ENCODE assay signal across 19 cellular contexts in genomic region chr7:24715171-24715570, GRCh38. TPM values are rescaled to one million over a fixed set of nuclear protein-coding genes. Genes with fewer than 3 reads are reported as not detected.
A peak's percentile ranks its signal among the peaks of the same experiment; 100 is the strongest.
DNase-seq lines count a peak whose midpoint lies in the region; ATAC-seq and TF ChIP-seq lines count a peak whose summit lies in the region.
"Had no signal": no experiment of that assay in that cellular context is flagged by ENCODE, and none has a peak within 500 bp of the region (broad histone marks: within the 10 kb centered on the region; RNA-seq: fewer than 3 reads in every experiment).

No MANE protein-coding gene starts in this region.

- TF ChIP-seq CTCF in endothelial cell (IDR thresholded peaks at IDR 0.05; ENCODE audit: unreplicated experiment), result no peak

- peak; percentile 2 for ATAC-seq in GM19025 (IDR thresholded peaks at IDR 0.05; ENCODE audit: low read depth, unreplicated experiment)
- ATAC-seq in GM21786 (IDR thresholded peaks at IDR 0.05; ENCODE audit: unreplicated experiment), result peak; percentile 1
- peak; percentile 8 for ATAC-seq in HG03432 (IDR thresholded peaks at IDR 0.05; ENCODE audit: unreplicated experiment)
- ATAC-seq in HG03175 (IDR thresholded peaks at IDR 0.05; ENCODE audit: unreplicated experiment), result no peak

- peak overlapping the region; percentile 5 for H3K4me3 Mint-ChIP-seq in endothelial cell (ENCODE audit: unreplicated experiment)
- H3K4me3 Mint-ChIP-seq: natural killer cell treated with Interleukin-12 subunit alpha and Interleukin-12 subunit beta and Interleukin-15 and Interleukin-18, amount 100 ng/mL, for 72 hours had no signal

- no peak overlapping the region for H3K27ac Mint-ChIP-seq in endothelial cell (ENCODE audit: unreplicated experiment)
- H3K27ac Mint-ChIP-seq: natural killer cell treated with Interleukin-12 subunit alpha and Interleukin-12 subunit beta and Interleukin-15 and Interleukin-18, amount 100 ng/mL, for 72 hours had no signal

- DNase-seq in endothelial cell (ENCODE audit: low spot score), result no peak
- DNase-seq in MV-4-11 (lab: John Stamatoyannopoulos, UW), result no peak
- no peak for DNase-seq in kidney tubule cell (ENCODE audit: low spot score)
- no peak for DNase-seq in NCI-H526 treated with DMSO at 0.1 percent for 48 hours (lab: John Stamatoyannopoulos, UW)
- DNase-seq: activated CD4-positive, CD25-positive, alpha-beta regulatory T cell treated with anti-CD3 and anti-CD28 coated beads, Interleukin-2, amount 50 U/mL, for 72 hours; activated gamma-delta T cell; cerebellar nuclear complex; effector memory CD4-positive, alpha-beta T cell; mammary epithelial cell; MG63; NCI-H2081 treated with DMSO at 0.1 percent for 48 hours; NCI-H524 treated with DMSO at 0.1 percent for 48 hours; T1000; tibial artery had no signal

- peaks cover 9% of the 10 kb centered on the region for H3K27me3 Mint-ChIP-seq in endothelial cell (ENCODE audit: unreplicated experiment)

- no peaks in the 10 kb centered on the region for H3K36me3 Mint-ChIP-seq in endothelial cell (ENCODE audit: low read depth, unreplicated experiment)
- H3K36me3 Mint-ChIP-seq: natural killer cell treated with Interleukin-12 subunit alpha and Interleukin-12 subunit beta and Interleukin-15 and Interleukin-18, amount 100 ng/mL, for 72 hours had no signal

- H3K4me1 Mint-ChIP-seq in endothelial cell (ENCODE audit: unreplicated experiment), result peaks cover 12% of the 10 kb centered on the region

- H3K9me3 Mint-ChIP-seq in endothelial cell (ENCODE audit: unreplicated experiment), result no peaks in the 10 kb centered on the region
- H3K9me3 Mint-ChIP-seq: natural killer cell treated with Interleukin-12 subunit alpha and Interleukin-12 subunit beta and Interleukin-15 and Interleukin-18, amount 100 ng/mL, for 72 hours had no signal

RNA-seq across cellular contexts. Expression of gene GSDME, which starts 42.1 kb away (rescaled TPM):
- total RNA-seq in endothelial cell (ENCODE audit: unreplicated experiment), result 4.4 TPM
